ENCODE assay signal across 27 cellular contexts in the genomic region with DNA sequence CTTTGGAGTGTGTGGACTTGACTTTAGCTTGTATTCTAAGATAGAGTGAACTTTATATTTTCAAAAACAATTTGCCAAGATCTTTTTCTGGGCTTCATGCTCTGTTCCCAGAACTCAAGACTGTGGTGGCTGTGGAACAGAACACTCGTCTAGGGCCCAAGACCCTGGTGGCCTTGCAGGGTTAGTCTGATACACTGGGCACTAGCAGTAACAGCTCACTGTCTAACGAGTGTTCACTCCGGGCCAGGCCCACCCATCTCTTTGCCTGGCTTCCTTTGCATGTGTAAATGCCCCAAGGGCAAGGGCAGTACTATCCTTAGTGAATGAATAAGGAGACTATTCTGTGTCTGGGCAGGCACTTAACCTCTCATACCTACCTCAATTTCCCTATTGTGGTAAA.
"Had no signal": no experiment of that assay in that cellular context is flagged by ENCODE, and none has a peak within 500 bp of the region (broad histone marks: within the 10 kb centered on the region; RNA-seq: fewer than 3 reads in every experiment).

No MANE protein-coding gene starts in this region.

- H3K27ac ChIP-seq: ascending aorta, cardiac muscle cell, VCaP had no signal

- H3K27me3 ChIP-seq: ascending aorta, cardiac muscle cell had no signal

- H3K4me1 ChIP-seq: ascending aorta had no signal

- DNase-seq: activated B cell treated with CpG ODN at 0.5 μM for 24 hours; activated CD4-positive, alpha-beta memory T cell treated with anti-CD3 and anti-CD28 coated beads for 36 hours; activated CD4-positive, alpha-beta T cell treated with anti-CD3 and anti-CD28 coated beads for 4 hours; activated CD4-positive, alpha-beta T cell treated with anti-CD3 and anti-CD28 coated beads, Interleukin-2, amount 10 ng/mL, durations not matched to agents 24 days and 14 days; activated CD4-positive, alpha-beta T cell treated with anti-CD3 and anti-CD28 coated beads, Interleukin-2, amount 50 U/mL, for 1 hour; activated CD4-positive, alpha-beta T cell treated with anti-CD3 and anti-CD28 coated beads, Interleukin-2, amount 50 U/mL, for 4 hours; activated CD4-positive, CD25-positive, alpha-beta regulatory T cell treated with anti-CD3 and anti-CD28 coated beads, Interleukin-2, amount 50 U/mL, for 72 hours; activated CD8-positive, alpha-beta memory T cell treated with anti-CD3 and anti-CD28 coated beads, Interleukin-2, amount 50 U/mL, for 4 hours; activated CD8-positive, alpha-beta T cell treated with anti-CD3 and anti-CD28 coated beads for 36 hours; activated effector memory CD4-positive, alpha-beta T cell treated with Interleukin-2 at 50 U/mL for 16 hours; activated gamma-delta T cell; activated naive CD4-positive, alpha-beta T cell treated with anti-CD3 and anti-CD28 coated beads, Interleukin-2, amount 10 ng/mL, durations not matched to agents 7 days and 5 days; activated naive CD4-positive, alpha-beta T cell treated with Interleukin-2 at 50 U/mL for 16 hours; activated naive CD8-positive, alpha-beta T cell treated with anti-CD3 and anti-CD28 coated beads, Interleukin-2, amount 10 ng/mL, durations not matched to agents 7 days and 5 days; activated naive CD8-positive, alpha-beta T cell treated with anti-CD3 and anti-CD28 coated beads, Interleukin-2, amount 50 U/mL, for 24 hours; activated T-cell treated with anti-CD3 and anti-CD28 coated beads for 4 hours; activated T-cell treated with anti-CD3 and anti-CD28 coated beads, Interleukin-2, amount 50 U/mL, for 1 hour; activated T-cell treated with anti-CD3 and anti-CD28 coated beads, Interleukin-2, amount 50 U/mL, for 4 hours; amygdala; anterior cingulate cortex; caudate nucleus; cerebellar nuclear complex; T-helper 1 cell; T-helper 9 cell had no signal

- ATAC-seq: activated CD8-positive, alpha-beta T cell treated with anti-CD3 and anti-CD28 coated beads for 36 hours; activated naive CD8-positive, alpha-beta T cell treated with anti-CD3 and anti-CD28 coated beads, Interleukin-2, amount 50 U/mL, for 24 hours; activated T-cell treated with anti-CD3 and anti-CD28 coated beads, Interleukin-2, amount 50 U/mL, for 4 hours had no signal

- H3K4me3 ChIP-seq: ascending aorta, cardiac muscle cell had no signal

- H3K36me3 ChIP-seq: ascending aorta, cardiac muscle cell had no signal
